Comparison of ENCODE assay signal across 11 cellular contexts in genomic region chr10:77195101-77195500, GRCh38.
DNase-seq lines count a peak whose midpoint lies in the region; ATAC-seq, FAIRE-seq and TF ChIP-seq lines count a peak whose summit lies in the region.
"Had no signal": no experiment of that assay in that cellular context is flagged by ENCODE, and none has a peak within 500 bp of the region (broad histone marks: within the 10 kb centered on the region; RNA-seq: fewer than 3 reads in every experiment).

No MANE protein-coding gene starts in this region.

- H3K27ac ChIP-seq in aorta (ENCODE audit: low read depth in 1 of 2, low read length in 2 of 2) = peak overlapping the region; percentile 44 to 93
- H3K27ac ChIP-seq: gastrocnemius medialis had no signal

- 0 to 4% methylated on average over 2 of the region's 2 CpGs for WGBS in aorta, 2 donors

- FAIRE-seq in HTR-8/SVneo (lab: Jason Lieb, UNC) (peak; percentile 72), bronchial epithelial cell (lab: Jason Lieb, UNC) (no peak)

- H3K4me3 ChIP-seq in bronchial epithelial cell (ENCODE audit: low read depth, low read length) (no peak overlapping the region), aorta (ENCODE audit: low read length in 2 of 2) (no peak overlapping the region)
- H3K4me3 ChIP-seq: gastrocnemius medialis had no signal

- no peaks in the 10 kb centered on the region for H3K36me3 ChIP-seq in bronchial epithelial cell (ENCODE audit: control insufficient read depth, insufficient read depth, low read length)
- peaks cover 0 to 1% of the 10 kb centered on the region in 2 donors for H3K36me3 ChIP-seq in aorta (ENCODE audit: control insufficient read depth in 1 of 2, insufficient read depth in 2 of 2, low read length in 1 of 2)
- H3K36me3 ChIP-seq: gastrocnemius medialis had no signal

- peaks cover 7 to 9% of the 10 kb centered on the region in 2 donors for H3K4me1 ChIP-seq in aorta (ENCODE audit: control insufficient read depth in 1 of 2, insufficient read depth in 2 of 2, low read length in 2 of 2)

- no peaks in the 10 kb centered on the region for H3K27me3 ChIP-seq in bronchial epithelial cell (ENCODE audit: control insufficient read depth, insufficient read depth, low read length)
- no peaks in the 10 kb centered on the region for H3K27me3 ChIP-seq in aorta (ENCODE audit: control insufficient read depth in 1 of 2, insufficient read depth in 2 of 2, low read length in 1 of 2)
- H3K27me3 ChIP-seq: gastrocnemius medialis had no signal

- ATAC-seq in aorta (ENCODE audit: low FRiP score) = peak; percentile 83

- no peaks in the 10 kb centered on the region for H3K9me3 ChIP-seq in aorta (ENCODE audit: control insufficient read depth, low read length)
- H3K9me3 ChIP-seq: gastrocnemius medialis had no signal

- intact Hi-C loops in aorta (cut with DNase I) = loop anchor here in 1 of 2 donors (5.0 kb wide), 1 partner anchor 42 kb away; no protein-coding TSS in a partner anchor

- no peak for TF ChIP-seq CTCF in bronchial epithelial cell (IDR thresholded peaks at IDR 0.05; ENCODE audit: insufficient read depth, low read length, severe bottlenecking)

- DNase-seq in HTR-8/SVneo (ENCODE audit: insufficient read length, low spot score) = peak; percentile 74
- peak; percentile 79 for DNase-seq in bronchial epithelial cell (ENCODE audit: low read depth)
- peak; percentile 98 for DNase-seq in kidney glomerular epithelial cell (lab: John Stamatoyannopoulos, UW)
- no peak for DNase-seq in aorta
- DNase-seq in NCI-H1694 treated with DMSO at 0.1 percent for 48 hours (lab: John Stamatoyannopoulos, UW) = no peak
- no peak for DNase-seq in NCI-H510A (lab: John Stamatoyannopoulos, UW)
- no peak for DNase-seq in activated CD4-positive, alpha-beta T cell treated with anti-CD3 and anti-CD28 coated beads for 4 hours
- DNase-seq: activated CD4-positive, CD25-positive, alpha-beta regulatory T cell treated with anti-CD3 and anti-CD28 coated beads, Interleukin-2, amount 50 U/mL, for 72 hours; gastrocnemius medialis; NCI-H187; Right ventricle myocardium superior had no signal

Comparison
In these comparisons a context has a peak if more than half of its experiments do, and no peak if none do; other contexts are left out.
1. DNase-seq: peak in HTR-8/SVneo (single experiment), bronchial epithelial cell (single experiment) and kidney glomerular epithelial cell (single experiment); none in aorta (0 of 2), NCI-H1694 treated with DMSO at 0.1 percent for 48 hours (single experiment), NCI-H510A (single experiment) and activated CD4-positive, alpha-beta T cell treated with anti-CD3 and anti-CD28 coated beads for 4 hours (0 of 2).